8 cellular contexts compared by ENCODE assay signal in genomic region chr4:174284181-174284886, GRCh38. TPM values are rescaled to one million over a fixed set of nuclear protein-coding genes. Genes with fewer than 3 reads are reported as not detected.
DNase-seq lines count a peak whose midpoint lies in the region; ATAC-seq and TF ChIP-seq lines count a peak whose summit lies in the region.

No MANE protein-coding gene starts in this region.

- peak overlapping the region; percentile 100 for H3K27ac Mint-ChIP-seq in activated CD8-positive, alpha-beta memory T cell treated with anti-CD3 and anti-CD28 coated beads, Interleukin-2, amount 10 ng/mL, durations not matched to agents 7 days and 5 days
- peak overlapping the region; percentile 99 to 100 for H3K27ac Mint-ChIP-seq in stimulated activated naive CD8-positive, alpha-beta T cell treated with anti-CD3 and anti-CD28 coated beads, Interleukin-15, amount 100 ng/mL, for 72 hours

- H3K4me3 Mint-ChIP-seq in activated CD8-positive, alpha-beta memory T cell treated with anti-CD3 and anti-CD28 coated beads, Interleukin-2, amount 10 ng/mL, durations not matched to agents 7 days and 5 days = peak overlapping the region; percentile 96
- peak overlapping the region; percentile 97 for H3K4me3 Mint-ChIP-seq in stimulated activated naive CD8-positive, alpha-beta T cell treated with anti-CD3 and anti-CD28 coated beads, Interleukin-15, amount 100 ng/mL, for 72 hours

- H3K9me3 Mint-ChIP-seq in activated CD8-positive, alpha-beta memory T cell treated with anti-CD3 and anti-CD28 coated beads, Interleukin-2, amount 10 ng/mL, durations not matched to agents 7 days and 5 days (ENCODE audit: low read depth) = no peaks in the 10 kb centered on the region
- no peaks in the 10 kb centered on the region for H3K9me3 Mint-ChIP-seq in stimulated activated naive CD8-positive, alpha-beta T cell treated with anti-CD3 and anti-CD28 coated beads, Interleukin-15, amount 100 ng/mL, for 72 hours

- no peak for TF ChIP-seq CTCF in kidney epithelial cell (IDR thresholded peaks at IDR 0.05; ENCODE audit: insufficient read depth, low read length, poor library complexity, severe bottlenecking)

- peaks cover 60% of the 10 kb centered on the region for H3K4me1 Mint-ChIP-seq in activated CD8-positive, alpha-beta memory T cell treated with anti-CD3 and anti-CD28 coated beads, Interleukin-2, amount 10 ng/mL, durations not matched to agents 7 days and 5 days
- peaks cover 59% of the 10 kb centered on the region for H3K4me1 Mint-ChIP-seq in stimulated activated naive CD8-positive, alpha-beta T cell treated with anti-CD3 and anti-CD28 coated beads, Interleukin-15, amount 100 ng/mL, for 72 hours

- H3K27me3 Mint-ChIP-seq in activated CD8-positive, alpha-beta memory T cell treated with anti-CD3 and anti-CD28 coated beads, Interleukin-2, amount 10 ng/mL, durations not matched to agents 7 days and 5 days = no peaks in the 10 kb centered on the region
- no peaks in the 10 kb centered on the region for H3K27me3 Mint-ChIP-seq in stimulated activated naive CD8-positive, alpha-beta T cell treated with anti-CD3 and anti-CD28 coated beads, Interleukin-15, amount 100 ng/mL, for 72 hours

- peak overlapping the region; percentile 65 for H3K4me3 ChIP-seq in kidney epithelial cell (ENCODE audit: low read depth, low read length)

- peak; percentile 3 for ATAC-seq in activated CD8-positive, alpha-beta memory T cell treated with anti-CD3 and anti-CD28 coated beads, Interleukin-2, amount 10 ng/mL, durations not matched to agents 7 days and 5 days
- peak; percentile 3 for ATAC-seq in HG02798 (IDR thresholded peaks at IDR 0.05; ENCODE audit: poor library complexity, unreplicated experiment)
- ATAC-seq in stimulated activated naive CD8-positive, alpha-beta T cell treated with anti-CD3 and anti-CD28 coated beads, Interleukin-15, amount 100 ng/mL, for 72 hours = no peak

- no peaks in the 10 kb centered on the region for H3K27me3 ChIP-seq in kidney epithelial cell (ENCODE audit: control insufficient read depth, insufficient read depth, low read length)

- H3K36me3 Mint-ChIP-seq in activated CD8-positive, alpha-beta memory T cell treated with anti-CD3 and anti-CD28 coated beads, Interleukin-2, amount 10 ng/mL, durations not matched to agents 7 days and 5 days = peaks cover 35% of the 10 kb centered on the region

- no peak for DNase-seq in activated CD8-positive, alpha-beta memory T cell treated with anti-CD3 and anti-CD28 coated beads, Interleukin-2, amount 10 ng/mL, durations not matched to agents 7 days and 5 days
- no peak for DNase-seq in activated CD8-positive, alpha-beta memory T cell treated with anti-CD3 and anti-CD28 coated beads for 24 hours
- DNase-seq in NCI-H446 (lab: John Stamatoyannopoulos, UW) (peak; percentile 16 to 20), brain pericyte (ENCODE audit: low read depth, low spot score) (peak; percentile 6), kidney epithelial cell (ENCODE audit: low read depth) (peak; percentile 23)
- no peak for DNase-seq in stimulated activated naive CD8-positive, alpha-beta T cell treated with anti-CD3 and anti-CD28 coated beads, Interleukin-15, amount 100 ng/mL, for 72 hours
- DNase-seq in central memory CD4-positive, alpha-beta T cell = no peak

- H3K36me3 ChIP-seq in kidney epithelial cell (ENCODE audit: control insufficient read depth, insufficient read depth, low read length) = no peaks in the 10 kb centered on the region

- CTCF ChIA-PET in activated CD8-positive, alpha-beta memory T cell treated with anti-CD3 and anti-CD28 coated beads, Interleukin-2, amount 10 ng/mL, durations not matched to agents 7 days and 5 days (lab: Charles Lee) = interaction anchor here (1.0 kb wide), 1 partner anchor 18 kb away, joined by 4 read pairs; no protein-coding TSS in a partner anchor

RNA-seq across cellular contexts. Expression of gene CEP44, which starts 0.6 kb away (rescaled TPM):
- 10 to 100 TPM; 22.2 to 25.8 TPM for total RNA-seq in activated CD8-positive, alpha-beta memory T cell treated with anti-CD3 and anti-CD28 coated beads, Interleukin-2, amount 10 ng/mL, durations not matched to agents 7 days and 5 days
- total RNA-seq in kidney epithelial cell = 9.4 and 13.6 TPM in 2 replicates

RNA-seq across cellular contexts. Expression of gene FBXO8, which starts 0.9 kb away (rescaled TPM):
- total RNA-seq in activated CD8-positive, alpha-beta memory T cell treated with anti-CD3 and anti-CD28 coated beads, Interleukin-2, amount 10 ng/mL, durations not matched to agents 7 days and 5 days = 10 to 100 TPM; 14.5 to 16.8 TPM
- 14.4 and 15.7 TPM in 2 replicates for total RNA-seq in kidney epithelial cell

Comparison
In these comparisons a context has a peak if more than half of its experiments do, and no peak if none do; other contexts are left out.
1. DNase-seq: peak in NCI-H446 (2 of 2), brain pericyte (single experiment) and kidney epithelial cell (single experiment); none in activated CD8-positive, alpha-beta memory T cell treated with anti-CD3 and anti-CD28 coated beads, Interleukin-2, amount 10 ng/mL, durations not matched to agents 7 days and 5 days (single experiment), activated CD8-positive, alpha-beta memory T cell treated with anti-CD3 and anti-CD28 coated beads for 24 hours (single experiment), stimulated activated naive CD8-positive, alpha-beta T cell treated with anti-CD3 and anti-CD28 coated beads, Interleukin-15, amount 100 ng/mL, for 72 hours (0 of 2) and central memory CD4-positive, alpha-beta T cell (single experiment).